3 cellular contexts compared by ENCODE assay signal in the genomic region with DNA sequence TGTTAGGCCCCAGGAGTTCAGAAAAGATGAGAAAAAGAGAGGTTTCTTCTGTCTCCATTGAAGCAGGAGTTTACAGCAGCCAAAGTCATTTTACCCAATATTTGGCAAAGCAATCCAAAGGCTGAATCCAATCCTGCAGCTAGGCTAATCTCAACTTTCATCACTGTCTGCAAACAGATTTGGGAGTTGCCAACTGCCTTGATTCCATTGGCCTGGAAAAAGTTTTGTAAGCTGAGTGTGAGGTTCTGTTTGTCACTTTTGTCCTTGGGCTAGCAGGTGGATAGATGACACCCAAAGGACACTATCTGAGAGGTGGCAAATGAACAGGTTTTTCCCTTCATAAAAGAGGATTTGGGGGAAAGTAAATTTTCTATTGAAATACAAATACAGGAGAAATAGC.
A peak's percentile ranks its signal among the peaks of the same experiment; 100 is the strongest.
TF ChIP-seq lines count a peak whose summit lies in the region.

No MANE protein-coding gene starts in this region.

TF ChIP-seq in liver, 16 proteins besides CTCF, POLR2A, EP300 and RAD21:
- TF ChIP-seq FOXA1 (IDR thresholded peaks at IDR 0.05), result peak; percentile 8
- TF ChIP-seq YY1 (IDR thresholded peaks at IDR 0.05), result peak; percentile 53
- TF ChIP-seq HNF4A (conservative IDR thresholded peaks at IDR 0.05), result peak; percentile 68 to 74
- TF ChIP-seq EGR1 (IDR thresholded peaks at IDR 0.05; ENCODE audit: low read depth in 2 of 2), result peak in 1 of 2 donors; percentile 53
- TF ChIP-seq, protein P1, sequence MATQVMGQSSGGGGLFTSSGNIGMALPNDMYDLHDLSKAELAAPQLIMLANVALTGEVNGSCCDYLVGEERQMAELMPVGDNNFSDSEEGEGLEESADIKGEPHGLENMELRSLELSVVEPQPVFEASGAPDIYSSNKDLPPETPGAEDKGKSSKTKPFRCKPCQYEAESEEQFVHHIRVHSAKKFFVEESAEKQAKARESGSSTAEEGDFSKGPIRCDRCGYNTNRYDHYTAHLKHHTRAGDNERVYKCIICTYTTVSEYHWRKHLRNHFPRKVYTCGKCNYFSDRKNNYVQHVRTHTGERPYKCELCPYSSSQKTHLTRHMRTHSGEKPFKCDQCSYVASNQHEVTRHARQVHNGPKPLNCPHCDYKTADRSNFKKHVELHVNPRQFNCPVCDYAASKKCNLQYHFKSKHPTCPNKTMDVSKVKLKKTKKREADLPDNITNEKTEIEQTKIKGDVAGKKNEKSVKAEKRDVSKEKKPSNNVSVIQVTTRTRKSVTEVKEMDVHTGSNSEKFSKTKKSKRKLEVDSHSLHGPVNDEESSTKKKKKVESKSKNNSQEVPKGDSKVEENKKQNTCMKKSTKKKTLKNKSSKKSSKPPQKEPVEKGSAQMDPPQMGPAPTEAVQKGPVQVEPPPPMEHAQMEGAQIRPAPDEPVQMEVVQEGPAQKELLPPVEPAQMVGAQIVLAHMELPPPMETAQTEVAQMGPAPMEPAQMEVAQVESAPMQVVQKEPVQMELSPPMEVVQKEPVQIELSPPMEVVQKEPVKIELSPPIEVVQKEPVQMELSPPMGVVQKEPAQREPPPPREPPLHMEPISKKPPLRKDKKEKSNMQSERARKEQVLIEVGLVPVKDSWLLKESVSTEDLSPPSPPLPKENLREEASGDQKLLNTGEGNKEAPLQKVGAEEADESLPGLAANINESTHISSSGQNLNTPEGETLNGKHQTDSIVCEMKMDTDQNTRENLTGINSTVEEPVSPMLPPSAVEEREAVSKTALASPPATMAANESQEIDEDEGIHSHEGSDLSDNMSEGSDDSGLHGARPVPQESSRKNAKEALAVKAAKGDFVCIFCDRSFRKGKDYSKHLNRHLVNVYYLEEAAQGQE (IDR thresholded peaks at IDR 0.05), result peak; percentile 50
- TF ChIP-seq, protein P2, sequence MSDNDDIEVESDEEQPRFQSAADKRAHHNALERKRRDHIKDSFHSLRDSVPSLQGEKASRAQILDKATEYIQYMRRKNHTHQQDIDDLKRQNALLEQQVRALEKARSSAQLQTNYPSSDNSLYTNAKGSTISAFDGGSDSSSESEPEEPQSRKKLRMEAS (IDR thresholded peaks at IDR 0.05), result peak; percentile 82
- TF ChIP-seq RXRA (IDR thresholded peaks at IDR 0.05), result peak; percentile 65 to 77
- TF ChIP-seq HNF4G (IDR thresholded peaks at IDR 0.05), result no peak
- TF ChIP-seq SP1 (IDR thresholded peaks at IDR 0.05), result peak; percentile 67
- no peak for TF ChIP-seq TAF1 (conservative IDR thresholded peaks at IDR 0.05)
- TF ChIP-seq NR2F2 (IDR thresholded peaks at IDR 0.05), result no peak
- TF ChIP-seq FOXA2 (IDR thresholded peaks at IDR 0.05), result no peak
- TF ChIP-seq JUND (IDR thresholded peaks at IDR 0.05), result peak in 1 of 2 donors; percentile 54
- TF ChIP-seq, protein P3, sequence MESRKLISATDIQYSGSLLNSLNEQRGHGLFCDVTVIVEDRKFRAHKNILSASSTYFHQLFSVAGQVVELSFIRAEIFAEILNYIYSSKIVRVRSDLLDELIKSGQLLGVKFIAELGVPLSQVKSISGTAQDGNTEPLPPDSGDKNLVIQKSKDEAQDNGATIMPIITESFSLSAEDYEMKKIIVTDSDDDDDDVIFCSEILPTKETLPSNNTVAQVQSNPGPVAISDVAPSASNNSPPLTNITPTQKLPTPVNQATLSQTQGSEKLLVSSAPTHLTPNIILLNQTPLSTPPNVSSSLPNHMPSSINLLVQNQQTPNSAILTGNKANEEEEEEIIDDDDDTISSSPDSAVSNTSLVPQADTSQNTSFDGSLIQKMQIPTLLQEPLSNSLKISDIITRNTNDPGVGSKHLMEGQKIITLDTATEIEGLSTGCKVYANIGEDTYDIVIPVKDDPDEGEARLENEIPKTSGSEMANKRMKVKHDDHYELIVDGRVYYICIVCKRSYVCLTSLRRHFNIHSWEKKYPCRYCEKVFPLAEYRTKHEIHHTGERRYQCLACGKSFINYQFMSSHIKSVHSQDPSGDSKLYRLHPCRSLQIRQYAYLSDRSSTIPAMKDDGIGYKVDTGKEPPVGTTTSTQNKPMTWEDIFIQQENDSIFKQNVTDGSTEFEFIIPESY (IDR thresholded peaks at IDR 0.05), result peak; percentile 66
- TF ChIP-seq, protein P4, sequence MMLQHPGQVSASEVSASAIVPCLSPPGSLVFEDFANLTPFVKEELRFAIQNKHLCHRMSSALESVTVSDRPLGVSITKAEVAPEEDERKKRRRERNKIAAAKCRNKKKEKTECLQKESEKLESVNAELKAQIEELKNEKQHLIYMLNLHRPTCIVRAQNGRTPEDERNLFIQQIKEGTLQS (IDR thresholded peaks at IDR 0.05), result peak; percentile 58
- TF ChIP-seq GABPA (IDR thresholded peaks at IDR 0.05 in 1 of 2, conservative IDR thresholded peaks at IDR 0.05 in 1 of 2), result no peak

TF ChIP-seq in HepG2, 621 proteins besides CTCF, POLR2A, EP300 and RAD21:
- TF ChIP-seq MTA3 (CRISPR knock-in tag; IDR thresholded peaks at IDR 0.05) (no peak), ZNF607 (CRISPR knock-in tag; IDR thresholded peaks at IDR 0.05; ENCODE audit: borderline replicate concordance) (no peak), ATRX (CRISPR knock-in tag; IDR thresholded peaks at IDR 0.05; ENCODE audit: borderline replicate concordance) (no peak), TOE1 (CRISPR knock-in tag; IDR thresholded peaks at IDR 0.05) (no peak)
- TF ChIP-seq, protein P5, sequence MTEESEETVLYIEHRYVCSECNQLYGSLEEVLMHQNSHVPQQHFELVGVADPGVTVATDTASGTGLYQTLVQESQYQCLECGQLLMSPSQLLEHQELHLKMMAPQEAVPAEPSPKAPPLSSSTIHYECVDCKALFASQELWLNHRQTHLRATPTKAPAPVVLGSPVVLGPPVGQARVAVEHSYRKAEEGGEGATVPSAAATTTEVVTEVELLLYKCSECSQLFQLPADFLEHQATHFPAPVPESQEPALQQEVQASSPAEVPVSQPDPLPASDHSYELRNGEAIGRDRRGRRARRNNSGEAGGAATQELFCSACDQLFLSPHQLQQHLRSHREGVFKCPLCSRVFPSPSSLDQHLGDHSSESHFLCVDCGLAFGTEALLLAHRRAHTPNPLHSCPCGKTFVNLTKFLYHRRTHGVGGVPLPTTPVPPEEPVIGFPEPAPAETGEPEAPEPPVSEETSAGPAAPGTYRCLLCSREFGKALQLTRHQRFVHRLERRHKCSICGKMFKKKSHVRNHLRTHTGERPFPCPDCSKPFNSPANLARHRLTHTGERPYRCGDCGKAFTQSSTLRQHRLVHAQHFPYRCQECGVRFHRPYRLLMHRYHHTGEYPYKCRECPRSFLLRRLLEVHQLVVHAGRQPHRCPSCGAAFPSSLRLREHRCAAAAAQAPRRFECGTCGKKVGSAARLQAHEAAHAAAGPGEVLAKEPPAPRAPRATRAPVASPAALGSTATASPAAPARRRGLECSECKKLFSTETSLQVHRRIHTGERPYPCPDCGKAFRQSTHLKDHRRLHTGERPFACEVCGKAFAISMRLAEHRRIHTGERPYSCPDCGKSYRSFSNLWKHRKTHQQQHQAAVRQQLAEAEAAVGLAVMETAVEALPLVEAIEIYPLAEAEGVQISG (CRISPR knock-in tag; IDR thresholded peaks at IDR 0.05), result no peak

TF ChIP-seq in GM12891, 5 proteins besides CTCF, POLR2A, EP300 and RAD21:
- TF ChIP-seq POLR2AphosphoS5 (IDR thresholded peaks at IDR 0.05; ENCODE audit: low read depth, low read length) (no peak), PAX5 (IDR thresholded peaks at IDR 0.05; ENCODE audit: insufficient read depth, low read length, severe bottlenecking) (no peak), TAF1 (IDR thresholded peaks at IDR 0.05; ENCODE audit: low read depth, low read length) (no peak), SPI1 (IDR thresholded peaks at IDR 0.05; ENCODE audit: low read depth, low read length) (no peak), POU2F2 (IDR thresholded peaks at IDR 0.05; ENCODE audit: low read depth, low read length) (no peak)
